In the genomic region with DNA sequence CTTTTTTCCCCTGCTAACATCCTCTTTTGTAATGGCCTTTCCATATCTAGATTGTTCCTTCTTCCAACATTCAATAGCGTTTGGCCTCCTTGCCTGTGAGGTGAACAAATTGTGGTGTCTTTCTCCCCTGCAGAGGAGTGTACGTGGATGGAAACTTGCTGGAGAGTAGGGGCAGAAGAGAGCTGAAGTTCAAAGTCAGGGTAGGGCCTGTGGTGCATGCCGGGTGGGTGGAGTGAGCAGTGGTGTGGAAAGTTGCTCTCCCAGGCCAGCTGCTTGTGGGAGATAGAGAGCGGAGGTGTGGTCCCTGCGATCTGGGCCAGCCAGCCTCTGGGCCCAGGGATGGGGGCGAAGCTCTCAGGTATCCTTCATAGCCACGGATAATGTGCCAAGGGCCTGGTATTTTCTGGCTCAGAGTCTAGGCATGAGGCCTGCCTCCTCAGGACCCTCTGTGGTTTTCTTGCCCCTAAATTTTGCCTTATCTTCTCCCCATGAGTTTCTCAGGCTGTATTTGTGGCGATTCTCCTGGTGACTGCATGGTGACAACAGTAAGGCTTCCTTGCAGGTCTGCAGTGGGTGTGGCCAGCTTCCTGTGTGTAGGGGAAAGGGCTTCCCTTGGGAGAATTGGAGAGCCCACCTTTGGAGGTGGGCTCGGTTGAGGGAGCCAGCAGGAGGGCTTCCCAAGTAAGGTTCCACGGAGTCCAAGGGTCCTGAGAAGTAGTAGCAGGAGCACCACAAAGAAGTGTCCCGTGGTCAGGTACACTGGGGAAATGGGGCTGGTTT, we compare ENCODE assay signal across 8 cellular contexts. TPM values are rescaled to one million over a fixed set of nuclear protein-coding genes. Genes with fewer than 3 reads are reported as not detected.
DNase-seq lines count a peak whose midpoint lies in the region; ATAC-seq and FAIRE-seq lines count a peak whose summit lies in the region.

No MANE protein-coding gene starts in this region.

- ATAC-seq in GM21367 (IDR thresholded peaks at IDR 0.05; ENCODE audit: unreplicated experiment): peak; percentile 39

- in situ Hi-C loops in ACHN (cut with HindIII; ENCODE audit: low pct_ligation_motif_present, low pct_unique_long_range_greater_than_20kb, low sequenced_read_pairs): no loop called here

- DNase-seq in Jurkat, Clone E6-1 (ENCODE audit: low read depth, low spot score): no peak
- DNase-seq in stimulated activated CD8-positive, alpha-beta memory T cell treated with anti-CD3 and anti-CD28 coated beads, Interleukin-2, amount 100 ng/mL, for 48 hours (ENCODE audit: low read depth in 2 of 2): peak; percentile 33 to 38
- DNase-seq in HTR-8/SVneo (ENCODE audit: insufficient read length, low spot score) (no peak), C1 segment of cervical spinal cord (lab: John Stamatoyannopoulos, UW) (no peak), RPMI8226 (no peak), ACHN (no peak)

- H3K27ac ChIP-seq in angular gyrus (ENCODE audit: low read depth, low read length): peak overlapping the region; percentile 72

- FAIRE-seq in HTR-8/SVneo (lab: Jason Lieb, UNC): no peak

- H3K4me3 ChIP-seq in Jurkat, Clone E6-1 (ENCODE audit: low read length): peak overlapping the region; percentile 24

RNA-seq across cellular contexts. Expression of a gene that starts 6.7 kb away (rescaled TPM):
- polyA plus RNA-seq in Jurkat, Clone E6-1 (2012; ENCODE audit: insufficient read depth, insufficient read length): 33.7 TPM

Comparison
In these comparisons a context has a peak if more than half of its experiments do, and no peak if none do; other contexts are left out.
1. DNase-seq: peak in stimulated activated CD8-positive, alpha-beta memory T cell treated with anti-CD3 and anti-CD28 coated beads, Interleukin-2, amount 100 ng/mL, for 48 hours (2 of 2); none in Jurkat, Clone E6-1 (single experiment), HTR-8/SVneo (single experiment), C1 segment of cervical spinal cord (0 of 14), RPMI8226 (single experiment) and ACHN (single experiment).